In genomic region chr16:11585460-11586374, GRCh38 we compare ENCODE assay signal across 8 cellular contexts. TPM values are rescaled to one million over a fixed set of nuclear protein-coding genes. Genes with fewer than 3 reads are reported as not detected.
DNase-seq lines count a peak whose midpoint lies in the region; ATAC-seq and TF ChIP-seq lines count a peak whose summit lies in the region.

No MANE protein-coding gene starts in this region.

- H3K9ac ChIP-seq in SU-DHL-6 (ENCODE audit: low read length), result peak overlapping the region; percentile 60; the same call in 1 of the 2 replicates

- ATAC-seq in GM21423 (IDR thresholded peaks at IDR 0.05; ENCODE audit: unreplicated experiment) (peak; percentile 6), mucosa of descending colon (peak; percentile 36), upper lobe of right lung (peak; percentile 36), GM21515 (IDR thresholded peaks at IDR 0.05; ENCODE audit: unreplicated experiment) (no peak)

- H3K36me3 ChIP-seq in SU-DHL-6 (ENCODE audit: low read length), result no peaks in the 10 kb centered on the region
- no peaks in the 10 kb centered on the region for H3K36me3 ChIP-seq in mucosa of descending colon (ENCODE audit: low read depth)
- H3K36me3 ChIP-seq in upper lobe of right lung, result peaks cover 4% of the 10 kb centered on the region

- H3K4me3 ChIP-seq in SU-DHL-6 (ENCODE audit: insufficient read depth, low read length, poor library complexity, severe bottlenecking), result no peak overlapping the region
- peak overlapping the region; percentile 50 to 85 (median 68) for H3K4me3 ChIP-seq in dorsolateral prefrontal cortex
- peak overlapping the region; percentile 92 for H3K4me3 ChIP-seq in mucosa of descending colon
- peak overlapping the region; percentile 80 for H3K4me3 ChIP-seq in upper lobe of right lung

- intact Hi-C loops in dorsolateral prefrontal cortex (cut with DNase I) (loop anchor here in 1 of 2 donors (2.0 kb wide), 1 partner anchor 39 kb away; no protein-coding TSS in a partner anchor), mucosa of descending colon (cut with DNase I, micrococcal nuclease) (no loop called here), upper lobe of right lung (cut with DNase I) (no loop called here)

- H3K4me2 ChIP-seq in SU-DHL-6 (ENCODE audit: low read depth, low read length, poor library complexity, severe bottlenecking), result peak overlapping the region; percentile 58

- no peaks in the 10 kb centered on the region for H3K9me2 ChIP-seq in SU-DHL-6 (replicated peaks; ENCODE audit: insufficient read depth, low read length)

- DNase-seq in AML-193 (lab: John Stamatoyannopoulos, UW), result peak; percentile 6 to 16
- DNase-seq in dorsolateral prefrontal cortex, result peak in 1 of 10 donors; percentile 23
- peak; percentile 56 to 78 (median 69) for DNase-seq in mucosa of descending colon
- DNase-seq in upper lobe of right lung, result peak; percentile 73
- DNase-seq in COLO829 (ENCODE audit: low spot score), result no peak

- H2AFZ ChIP-seq in SU-DHL-6 (ENCODE audit: low read depth, low read length, severe bottlenecking), result no peak overlapping the region

- H3K27me3 ChIP-seq in SU-DHL-6 (ENCODE audit: low read length), result no peaks in the 10 kb centered on the region
- peaks cover 0 to 21% (median 0%) of the 10 kb centered on the region in 45 donors for H3K27me3 ChIP-seq in dorsolateral prefrontal cortex
- H3K27me3 ChIP-seq in upper lobe of right lung, result no peaks in the 10 kb centered on the region

- no peaks in the 10 kb centered on the region for H4K20me1 ChIP-seq in SU-DHL-6 (ENCODE audit: low read depth, low read length)

- H3K27ac ChIP-seq in SU-DHL-6 (ENCODE audit: low read depth, low read length) (no peak overlapping the region), dorsolateral prefrontal cortex (peak overlapping the region; percentile 55 to 96 (median 88)), upper lobe of right lung (peak overlapping the region; percentile 93)

- TF ChIP-seq CTCF in SU-DHL-6 (IDR thresholded peaks at IDR 0.05; ENCODE audit: insufficient read depth, low read length, poor library complexity, severe bottlenecking) (no peak), dorsolateral prefrontal cortex (IDR thresholded peaks at IDR 0.05 in 54 of 56, conservative IDR thresholded peaks at IDR 0.05 in 2 of 56; ENCODE audit: low read depth in 1 of 56, partially characterized antibody in 56 of 56) (no peak), mucosa of descending colon (IDR thresholded peaks at IDR 0.05) (no peak), upper lobe of right lung (IDR thresholded peaks at IDR 0.05) (no peak)

- no peaks in the 10 kb centered on the region for H3K79me2 ChIP-seq in SU-DHL-6 (ENCODE audit: insufficient read depth, low read length)

- H3K4me1 ChIP-seq in mucosa of descending colon (ENCODE audit: low read depth) (peaks cover 23% of the 10 kb centered on the region), upper lobe of right lung (peaks cover 33% of the 10 kb centered on the region)

- 0 out of 2 replicates have a peak, but pooled peaks cover 13% of the 10 kb centered on the region for H3F3A ChIP-seq in SU-DHL-6 (ENCODE audit: insufficient read depth)

- H3K9me3 ChIP-seq in SU-DHL-6 (ENCODE audit: insufficient read depth, low read length), result no peaks in the 10 kb centered on the region
- H3K9me3 ChIP-seq in mucosa of descending colon, result no peaks in the 10 kb centered on the region
- no peaks in the 10 kb centered on the region for H3K9me3 ChIP-seq in upper lobe of right lung

RNA-seq across cellular contexts. Expression of gene LITAF, which starts 1.0 kb away (rescaled TPM):
- total RNA-seq in dorsolateral prefrontal cortex (100 to 1,000 TPM in 7 of 120 experiments, 10 to 100 TPM in 113; 14.7 to 172 (median 49.8) TPM), mucosa of descending colon (100 to 1,000 TPM; 140 to 308 (median 246) TPM), upper lobe of right lung (242 TPM)
